8 cellular contexts compared by ENCODE assay signal in genomic region chr22:29202231-29203192, GRCh38. TPM values are rescaled to one million over a fixed set of nuclear protein-coding genes. Genes with fewer than 3 reads are reported as not detected.
A peak's percentile ranks its signal among the peaks of the same experiment; 100 is the strongest.
DNase-seq lines count a peak whose midpoint lies in the region; ATAC-seq, FAIRE-seq and TF ChIP-seq lines count a peak whose summit lies in the region.

No MANE protein-coding gene starts in this region.

- H3K4me1 ChIP-seq in mesendoderm (ENCODE audit: control insufficient read depth, low read depth, low read length) (no peaks in the 10 kb centered on the region), smooth muscle cell (ENCODE audit: low read depth) (peaks cover 6% of the 10 kb centered on the region)

- H3K27me3 ChIP-seq in bronchial epithelial cell (ENCODE audit: control insufficient read depth, insufficient read depth, low read length) = peaks cover 9% of the 10 kb centered on the region
- H3K27me3 ChIP-seq in mesendoderm (ENCODE audit: insufficient read depth, low read length, poor library complexity) = no peaks in the 10 kb centered on the region
- H3K27me3 ChIP-seq in smooth muscle cell (ENCODE audit: low read depth) = no peaks in the 10 kb centered on the region

- H3K56ac ChIP-seq in mesendoderm (ENCODE audit: low read length) = no peak overlapping the region

- H3K27ac ChIP-seq in mesendoderm (ENCODE audit: low read depth, low read length) = no peak overlapping the region
- no peak overlapping the region for H3K27ac ChIP-seq in smooth muscle cell (ENCODE audit: low read depth)

- DNase-seq in DMS153 (lab: John Stamatoyannopoulos, UW) = peak; percentile 77
- peak; percentile 6 for DNase-seq in T-helper 9 cell
- DNase-seq in bronchial epithelial cell (ENCODE audit: low read depth) = peak; percentile 24
- peak; percentile 64 for DNase-seq in mesendoderm
- DNase-seq in smooth muscle cell (lab: John Stamatoyannopoulos, UW; ENCODE audit: unreplicated experiment) = no peak

- H3K9ac ChIP-seq in mesendoderm (ENCODE audit: low read length) (no peak overlapping the region), smooth muscle cell (ENCODE audit: low read depth) (no peak overlapping the region)

- H3K4me3 Mint-ChIP-seq in stimulated activated naive CD8-positive, alpha-beta T cell treated with anti-CD3 and anti-CD28 coated beads, Interleukin-15, Interleukin-2, amounts not matched to agents 100 ng/mL and 50 ng/mL, for 24 hours = peak overlapping the region; percentile 51

- H2BK120ac ChIP-seq in mesendoderm (ENCODE audit: low read depth, low read length) = no peak overlapping the region

- H3F3A ChIP-seq in smooth muscle cell (ENCODE audit: low read depth) = peaks cover 9% of the 10 kb centered on the region

- H4K5ac ChIP-seq in mesendoderm (ENCODE audit: low read length) = no peak overlapping the region

- H2BK15ac ChIP-seq in mesendoderm (replicated peaks; ENCODE audit: low read depth) = no peak overlapping the region

- H3K9me3 ChIP-seq in smooth muscle cell (replicated peaks; ENCODE audit: low read depth) = no peaks in the 10 kb centered on the region

- no peak overlapping the region for H3K18ac ChIP-seq in mesendoderm (ENCODE audit: low read length)

- no peak overlapping the region for H2AFZ ChIP-seq in smooth muscle cell (ENCODE audit: low read depth)

- no peak overlapping the region for H2AK5ac ChIP-seq in mesendoderm (ENCODE audit: low read length)

- no peaks in the 10 kb centered on the region for H3K36me3 Mint-ChIP-seq in stimulated activated naive CD8-positive, alpha-beta T cell treated with anti-CD3 and anti-CD28 coated beads, Interleukin-15, Interleukin-2, amounts not matched to agents 100 ng/mL and 50 ng/mL, for 24 hours (ENCODE audit: low read depth)

- peak overlapping the region; percentile 65 for H3K27ac Mint-ChIP-seq in stimulated activated naive CD8-positive, alpha-beta T cell treated with anti-CD3 and anti-CD28 coated beads, Interleukin-15, Interleukin-2, amounts not matched to agents 100 ng/mL and 50 ng/mL, for 24 hours

- no peaks in the 10 kb centered on the region for H3K9me3 Mint-ChIP-seq in stimulated activated naive CD8-positive, alpha-beta T cell treated with anti-CD3 and anti-CD28 coated beads, Interleukin-15, Interleukin-2, amounts not matched to agents 100 ng/mL and 50 ng/mL, for 24 hours

- H3K4me1 Mint-ChIP-seq in stimulated activated naive CD8-positive, alpha-beta T cell treated with anti-CD3 and anti-CD28 coated beads, Interleukin-15, Interleukin-2, amounts not matched to agents 100 ng/mL and 50 ng/mL, for 24 hours (ENCODE audit: low read depth) = peaks cover 42% of the 10 kb centered on the region

- no peak overlapping the region for H2BK5ac ChIP-seq in mesendoderm (ENCODE audit: low read length)

- peaks cover 58% of the 10 kb centered on the region for H3K27me3 Mint-ChIP-seq in stimulated activated naive CD8-positive, alpha-beta T cell treated with anti-CD3 and anti-CD28 coated beads, Interleukin-15, Interleukin-2, amounts not matched to agents 100 ng/mL and 50 ng/mL, for 24 hours

- no peak overlapping the region for H3K23ac ChIP-seq in mesendoderm (ENCODE audit: low read length)

- H3K4me2 ChIP-seq in mesendoderm (ENCODE audit: low read length) (no peak overlapping the region), smooth muscle cell (no peak overlapping the region)

- no peak overlapping the region for H3K4me3 ChIP-seq in bronchial epithelial cell (ENCODE audit: low read depth, low read length)
- no peak overlapping the region for H3K4me3 ChIP-seq in mesendoderm (ENCODE audit: low read length)
- no peak overlapping the region for H3K4me3 ChIP-seq in smooth muscle cell

- ATAC-seq in GM19395 (IDR thresholded peaks at IDR 0.05; ENCODE audit: unreplicated experiment) (peak; percentile 80), HG03520 (IDR thresholded peaks at IDR 0.05; ENCODE audit: unreplicated experiment) (peak; percentile 63)

- H3K36me3 ChIP-seq in bronchial epithelial cell (ENCODE audit: control insufficient read depth, insufficient read depth, low read length) (no peaks in the 10 kb centered on the region), mesendoderm (ENCODE audit: control insufficient read depth, insufficient read depth, low read length) (no peaks in the 10 kb centered on the region), smooth muscle cell (ENCODE audit: low read depth) (no peaks in the 10 kb centered on the region)

- TF ChIP-seq CTCF in bronchial epithelial cell (IDR thresholded peaks at IDR 0.05; ENCODE audit: insufficient read depth, low read length, severe bottlenecking) (peak; percentile 46), smooth muscle cell (IDR thresholded peaks at IDR 0.05; ENCODE audit: borderline replicate concordance, insufficient read depth, poor library complexity, severe bottlenecking) (no peak)

- H3K79me1 ChIP-seq in mesendoderm (ENCODE audit: low read length) = no peaks in the 10 kb centered on the region

- H4K20me1 ChIP-seq in smooth muscle cell (ENCODE audit: low read depth) = no peaks in the 10 kb centered on the region

- no CpG with 5 or more reads among the region's 23 CpGs for WGBS in mesendoderm (ENCODE audit: extremely low coverage, insufficient coverage, low lambda C conversion rate)
- 61% methylated on average over 23 of the region's 23 CpGs for WGBS in smooth muscle cell (ENCODE audit: low lambda C conversion rate)

- FAIRE-seq in bronchial epithelial cell (lab: Jason Lieb, UNC) = peak; percentile 50

- H3K79me2 ChIP-seq in mesendoderm (ENCODE audit: control insufficient read depth, insufficient read depth, low read length) (no peaks in the 10 kb centered on the region), smooth muscle cell (ENCODE audit: low read depth) (no peaks in the 10 kb centered on the region)

- H4K8ac ChIP-seq in mesendoderm (ENCODE audit: low read depth, low read length) = no peak overlapping the region

- H3K4ac ChIP-seq in mesendoderm (ENCODE audit: low read depth, low read length) = no peak overlapping the region

RNA-seq across cellular contexts. Expression of gene EMID1, which starts 3.2 kb away (rescaled TPM):
- total RNA-seq in bronchial epithelial cell (not detected in 2 replicates), smooth muscle cell (1.1 and 1.9 TPM in 2 replicates)
- polyA plus RNA-seq in mesendoderm (2013, experiment 1 of 2) = 0.74 TPM
- 0.85 TPM for polyA plus RNA-seq in mesendoderm (2013, experiment 2 of 2)
- polyA plus RNA-seq in smooth muscle cell = 2.7 and 3.9 TPM in 2 replicates
